1 cellular context compared by ENCODE assay signal in genomic region chr13:78662467-78662866, GRCh38.
TF ChIP-seq lines count a peak whose summit lies in the region.

No MANE protein-coding gene starts in this region.

TF ChIP-seq in GM12878, 131 proteins besides CTCF, POLR2A, EP300 and RAD21:
- peak; percentile 84 for TF ChIP-seq PKNOX1 (IDR thresholded peaks at IDR 0.05)
- TF ChIP-seq NFXL1 (IDR thresholded peaks at IDR 0.05; ENCODE audit: borderline replicate concordance), result no peak
- peak; percentile 40; the same call in 1 of the 2 replicates for TF ChIP-seq RUNX3 (IDR thresholded peaks at IDR 0.05; ENCODE audit: low read length)
